10 cellular contexts compared by ENCODE assay signal in the genomic region with DNA sequence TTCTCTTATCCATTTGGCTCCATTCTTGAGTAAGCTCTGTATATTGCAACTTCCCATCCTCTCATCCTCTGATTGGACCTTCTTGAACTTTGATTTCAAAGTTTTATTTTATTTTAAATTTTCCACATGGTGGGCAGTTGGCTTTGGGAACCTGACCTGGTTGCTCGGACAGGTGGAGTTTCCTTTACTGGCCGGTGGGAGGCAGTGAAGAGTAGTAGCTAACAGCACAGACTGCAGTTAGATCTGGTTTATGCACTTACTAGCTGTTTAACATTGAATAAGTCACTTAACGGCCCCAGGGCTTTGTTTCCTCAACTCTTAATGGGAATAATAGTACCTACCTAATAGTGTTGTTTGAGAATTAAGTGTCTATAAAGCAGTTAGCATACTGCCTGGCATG.
A peak's percentile ranks its signal among the peaks of the same experiment; 100 is the strongest.
DNase-seq lines count a peak whose midpoint lies in the region; ATAC-seq, FAIRE-seq and TF ChIP-seq lines count a peak whose summit lies in the region.
"Had no signal": no experiment of that assay in that cellular context is flagged by ENCODE, and none has a peak within 500 bp of the region (broad histone marks: within the 10 kb centered on the region; RNA-seq: fewer than 3 reads in every experiment).

No MANE protein-coding gene starts in this region.

- H4K20me1 ChIP-seq in H1 (replicated peaks in 1 of 2; ENCODE audit: control insufficient read depth in 1 of 2, insufficient read depth in 2 of 2, low read length in 2 of 2): no peaks in the 10 kb centered on the region

- no peak overlapping the region for H3K4me2 ChIP-seq in H1 (ENCODE audit: insufficient read depth in 1 of 2, low read depth in 2 of 2, low read length in 2 of 2)

- H3K27ac ChIP-seq in H1 (ENCODE audit: low read depth, low read length): no peak overlapping the region
- no peak overlapping the region for H3K27ac ChIP-seq in psoas muscle
- H3K27ac ChIP-seq: HL-60 had no signal

- H2BK5ac ChIP-seq in H1 (ENCODE audit: low read depth, low read length): no peak overlapping the region

- no peak overlapping the region for H2BK120ac ChIP-seq in H1 (replicated peaks; ENCODE audit: low read depth, low read length)

- intact Hi-C loops in psoas muscle (cut with DNase I): no loop called here
- intact Hi-C loops in natural killer cell (cut with micrococcal nuclease): no loop called here

- no peak overlapping the region for H3K23ac ChIP-seq in H1 (ENCODE audit: insufficient read length)

- no peak overlapping the region for H4K8ac ChIP-seq in H1 (ENCODE audit: extremely low read depth, insufficient read depth, low read length)

- no peaks in the 10 kb centered on the region for H3K36me3 Mint-ChIP-seq in natural killer cell

- H2BK20ac ChIP-seq in H1 (ENCODE audit: low read length): no peak overlapping the region

- no peaks in the 10 kb centered on the region for H3K23me2 ChIP-seq in H1 (ENCODE audit: low read depth, low read length)

- DNase-seq in NCI-H510A treated with DMSO at 0.1 percent for 48 hours (lab: John Stamatoyannopoulos, UW) (peak; percentile 49), NCI-H510A (lab: John Stamatoyannopoulos, UW) (no peak), NB4 (ENCODE audit: low read depth) (peak; percentile 27), H1 (ENCODE audit: low read depth in 1 of 2, low spot score in 2 of 2) (peak in 1 of 2 experiments; percentile 56), psoas muscle (no peak), natural killer cell (no peak), globus pallidus (ENCODE audit: low spot score) (no peak), dedifferentiated amniotic fluid mesenchymal stem cell (ENCODE audit: extremely low spot score) (no peak)
- DNase-seq: activated T-cell treated with anti-CD3 and anti-CD28 coated beads, Interleukin-2, amount 50 U/mL, for 72 hours had no signal

- peak; percentile 88 for FAIRE-seq in H1 (lab: Jason Lieb, UNC)

- H3K9me3 Mint-ChIP-seq in natural killer cell: no peaks in the 10 kb centered on the region
- H3K9me3 Mint-ChIP-seq: activated T-cell treated with anti-CD3 and anti-CD28 coated beads, Interleukin-2, amount 50 U/mL, for 72 hours had no signal

- H2BK15ac ChIP-seq in H1 (ENCODE audit: low read length): no peak overlapping the region

- TF ChIP-seq EP300 in H1 (IDR thresholded peaks at IDR 0.05; ENCODE audit: borderline replicate concordance in 1 of 2, low read depth in 2 of 2, low read length in 2 of 2): no peak

- H3K27me3 Mint-ChIP-seq in natural killer cell (ENCODE audit: low read depth in 2 of 2): peaks cover 0 to 9% of the 10 kb centered on the region in 2 donors

- H3K36me3 ChIP-seq in H1 (ENCODE audit: control insufficient read depth in 2 of 4, insufficient read depth in 4 of 4, low read length in 3 of 4) (no peaks in the 10 kb centered on the region), psoas muscle (ENCODE audit: insufficient read depth in 1 of 2, low read depth in 1 of 2) (no peaks in the 10 kb centered on the region)

- no peaks in the 10 kb centered on the region for H3K4me1 Mint-ChIP-seq in natural killer cell

- H3K4me3 ChIP-seq in NB4 (ENCODE audit: low read depth, low read length) (no peak overlapping the region), H1 (ENCODE audit: extremely low read depth in 1 of 4, insufficient read depth in 2 of 4, low read depth in 3 of 4, low read length in 4 of 4) (no peak overlapping the region), psoas muscle (no peak overlapping the region)

- H3K27me3 ChIP-seq in H1 (replicated peaks in 1 of 4; ENCODE audit: control insufficient read depth in 3 of 4, extremely low read depth in 1 of 4, insufficient read depth in 3 of 4, low read length in 3 of 4): no peaks in the 10 kb centered on the region
- H3K27me3 ChIP-seq in psoas muscle (ENCODE audit: insufficient read depth in 3 of 3, low read length in 2 of 3): peaks cover 0 to 3% (median 0%) of the 10 kb centered on the region in 3 donors

- H4K5ac ChIP-seq in H1 (ENCODE audit: insufficient read length, low read depth, low read length): no peak overlapping the region

- H2BK12ac ChIP-seq in H1 (ENCODE audit: low read depth, low read length): no peak overlapping the region

- no peak overlapping the region for H3K56ac ChIP-seq in H1 (replicated peaks; ENCODE audit: insufficient read length, low read depth, low read length)

- H3K9me3 ChIP-seq in H1 (ENCODE audit: insufficient read depth in 2 of 2, low read depth in 1 of 2, low read length in 1 of 2) (no peaks in the 10 kb centered on the region), psoas muscle (no peaks in the 10 kb centered on the region)

- no peak overlapping the region for H2AFZ ChIP-seq in H1 (ENCODE audit: low read length)

- no peak for ATAC-seq in psoas muscle
- ATAC-seq in natural killer cell: no peak
- ATAC-seq: activated T-cell treated with anti-CD3 and anti-CD28 coated beads, Interleukin-2, amount 50 U/mL, for 72 hours had no signal

- no peak overlapping the region for H2AK5ac ChIP-seq in H1 (ENCODE audit: low read depth, low read length)

- WGBS in H1 (ENCODE audit: extremely low coverage in 1 of 2, insufficient coverage in 1 of 2, insufficient read length in 1 of 2, insufficient replicate concordance in 2 of 2, low coverage in 1 of 2, low lambda C conversion rate in 2 of 2, missing lambda C conversion rate in 1 of 2), 2 experiments: 35% methylated on average over 3 of the region's 3 CpGs; no CpG with 5 or more reads in 1 of the 2 experiments
- WGBS in psoas muscle, 3 donors: 17 to 28% (median 26%) methylated on average over 3 of the region's 3 CpGs

- H3K9ac ChIP-seq in H1 (replicated peaks in 1 of 4; ENCODE audit: extremely low read depth in 1 of 4, low read depth in 3 of 4, low read length in 3 of 4): no peak overlapping the region

- H3K79me2 ChIP-seq in H1 (ENCODE audit: control insufficient read depth in 1 of 2, insufficient read depth in 2 of 2, low read length in 2 of 2): no peaks in the 10 kb centered on the region

- TF ChIP-seq RAD21 in H1 (IDR thresholded peaks at IDR 0.05 in 1 of 2, conservative IDR thresholded peaks at IDR 0.05 in 1 of 2; ENCODE audit: low read depth in 2 of 2, low read length in 2 of 2): peak; percentile 55 to 71

- TF ChIP-seq POLR2A in NB4 (IDR thresholded peaks at IDR 0.05; ENCODE audit: extremely low read depth, insufficient read length) (no peak), H1 (IDR thresholded peaks at IDR 0.05; ENCODE audit: control extremely low read depth in 1 of 2, low read depth in 2 of 2, low read length in 2 of 2) (no peak)

- TF ChIP-seq CTCF in NB4 (IDR thresholded peaks at IDR 0.05; ENCODE audit: low read depth, low read length) (peak; percentile 58), H1 (IDR thresholded peaks at IDR 0.05; ENCODE audit: control extremely low read depth in 1 of 3, insufficient read depth in 1 of 3, low read depth in 1 of 3, low read length in 3 of 3) (peak; percentile 68 to 77 (median 75)), psoas muscle (IDR thresholded peaks at IDR 0.05) (peak; percentile 19), natural killer cell (IDR thresholded peaks at IDR 0.05) (no peak)

- POLR2A ChIA-PET in H1 (lab: Charles Lee; ENCODE audit: partially characterized antibody): no interaction called here

- H3K79me1 ChIP-seq in H1 (ENCODE audit: low read depth, low read length): no peaks in the 10 kb centered on the region

- no peak overlapping the region for H3K4me3 Mint-ChIP-seq in natural killer cell
- H3K4me3 Mint-ChIP-seq: activated T-cell treated with anti-CD3 and anti-CD28 coated beads, Interleukin-2, amount 50 U/mL, for 72 hours had no signal

- no peak overlapping the region for H3K4ac ChIP-seq in H1 (replicated peaks; ENCODE audit: insufficient read length, low read depth, low read length)

- H3K4me1 ChIP-seq in H1 (replicated peaks in 1 of 4; ENCODE audit: control insufficient read depth in 3 of 4, insufficient read depth in 4 of 4, low read length in 3 of 4) (peaks cover 0 to 4% (median 0%) of the 10 kb centered on the region in 4 experiments; a peak in 3 of 7 replicates), psoas muscle (no peaks in the 10 kb centered on the region)

- H3K18ac ChIP-seq in H1 (ENCODE audit: extremely low read depth, low read length): 0 out of 2 replicates have a peak overlapping the region, but pooled peaks have one; percentile 43

- CTCF ChIA-PET in H1 (lab: Charles Lee; ENCODE audit: partially characterized antibody): interaction anchor here (0.6 to 4.2 kb wide), 31 partner anchors 8 to 404 kb away, joined by 3 to 25 read pairs (median 5); no protein-coding TSS in a partner anchor

- no peak overlapping the region for H3K14ac ChIP-seq in H1 (ENCODE audit: insufficient read length)

- H4K91ac ChIP-seq in H1 (replicated peaks; ENCODE audit: insufficient read length, low read length): no peak overlapping the region

- H3K27ac Mint-ChIP-seq in natural killer cell: no peak overlapping the region
- H3K27ac Mint-ChIP-seq: activated T-cell treated with anti-CD3 and anti-CD28 coated beads, Interleukin-2, amount 50 U/mL, for 72 hours had no signal

TF ChIP-seq in H1, 55 proteins besides CTCF, POLR2A, EP300 and RAD21:
- TF ChIP-seq POU5F1 (IDR thresholded peaks at IDR 0.05; ENCODE audit: low read depth, low read length) (0 out of 2 replicates have a peak, but pooled peaks have one; percentile 13), GTF2F1 (IDR thresholded peaks at IDR 0.05; ENCODE audit: borderline replicate concordance, low read depth, low read length) (no peak)
- TF ChIP-seq, protein P1, sequence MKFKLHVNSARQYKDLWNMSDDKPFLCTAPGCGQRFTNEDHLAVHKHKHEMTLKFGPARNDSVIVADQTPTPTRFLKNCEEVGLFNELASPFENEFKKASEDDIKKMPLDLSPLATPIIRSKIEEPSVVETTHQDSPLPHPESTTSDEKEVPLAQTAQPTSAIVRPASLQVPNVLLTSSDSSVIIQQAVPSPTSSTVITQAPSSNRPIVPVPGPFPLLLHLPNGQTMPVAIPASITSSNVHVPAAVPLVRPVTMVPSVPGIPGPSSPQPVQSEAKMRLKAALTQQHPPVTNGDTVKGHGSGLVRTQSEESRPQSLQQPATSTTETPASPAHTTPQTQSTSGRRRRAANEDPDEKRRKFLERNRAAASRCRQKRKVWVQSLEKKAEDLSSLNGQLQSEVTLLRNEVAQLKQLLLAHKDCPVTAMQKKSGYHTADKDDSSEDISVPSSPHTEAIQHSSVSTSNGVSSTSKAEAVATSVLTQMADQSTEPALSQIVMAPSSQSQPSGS (IDR thresholded peaks at IDR 0.05; ENCODE audit: low read length): 0 out of 2 replicates have a peak, but pooled peaks have one; percentile 59
- TF ChIP-seq, protein P2, sequence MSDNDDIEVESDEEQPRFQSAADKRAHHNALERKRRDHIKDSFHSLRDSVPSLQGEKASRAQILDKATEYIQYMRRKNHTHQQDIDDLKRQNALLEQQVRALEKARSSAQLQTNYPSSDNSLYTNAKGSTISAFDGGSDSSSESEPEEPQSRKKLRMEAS (IDR thresholded peaks at IDR 0.05): peak; percentile 26; the same call in 1 of the 2 replicates

Comparison
In these comparisons a context has a peak if more than half of its experiments do, and no peak if none do; other contexts are left out.
1. DNase-seq: peak in NCI-H510A treated with DMSO at 0.1 percent for 48 hours (single experiment) and NB4 (single experiment); none in NCI-H510A (single experiment), psoas muscle (0 of 2), natural killer cell (single experiment), globus pallidus (single experiment) and dedifferentiated amniotic fluid mesenchymal stem cell (single experiment).